In the genomic region with DNA sequence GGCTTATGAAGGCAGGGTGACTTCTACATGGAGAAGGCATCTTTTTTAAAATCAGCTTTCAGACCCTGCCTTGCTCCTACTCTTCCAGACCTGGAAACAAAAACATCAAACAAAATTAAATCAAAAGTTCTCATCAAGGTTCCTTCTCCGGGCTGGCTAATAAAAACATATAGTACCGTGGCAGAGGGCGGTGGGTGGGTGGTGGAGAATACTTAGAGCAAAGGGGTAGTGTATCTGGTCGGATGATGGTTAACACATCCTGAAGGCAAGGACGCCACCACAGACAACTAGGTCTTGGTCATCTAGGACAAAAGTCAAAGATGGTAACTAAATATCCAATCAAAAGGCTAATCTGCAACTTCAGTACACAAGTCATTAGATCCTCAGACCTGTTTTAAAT, we compare ENCODE assay signal across 2 cellular contexts.
TF ChIP-seq lines count a peak whose summit lies in the region.

No MANE protein-coding gene starts in this region.

TF ChIP-seq in SK-N-SH, 30 proteins besides CTCF, POLR2A, EP300 and RAD21 (continued from another document):
- TF ChIP-seq FOXJ3 (CRISPR knock-in tag; IDR thresholded peaks at IDR 0.05), result no peak
- TF ChIP-seq, protein P1, sequence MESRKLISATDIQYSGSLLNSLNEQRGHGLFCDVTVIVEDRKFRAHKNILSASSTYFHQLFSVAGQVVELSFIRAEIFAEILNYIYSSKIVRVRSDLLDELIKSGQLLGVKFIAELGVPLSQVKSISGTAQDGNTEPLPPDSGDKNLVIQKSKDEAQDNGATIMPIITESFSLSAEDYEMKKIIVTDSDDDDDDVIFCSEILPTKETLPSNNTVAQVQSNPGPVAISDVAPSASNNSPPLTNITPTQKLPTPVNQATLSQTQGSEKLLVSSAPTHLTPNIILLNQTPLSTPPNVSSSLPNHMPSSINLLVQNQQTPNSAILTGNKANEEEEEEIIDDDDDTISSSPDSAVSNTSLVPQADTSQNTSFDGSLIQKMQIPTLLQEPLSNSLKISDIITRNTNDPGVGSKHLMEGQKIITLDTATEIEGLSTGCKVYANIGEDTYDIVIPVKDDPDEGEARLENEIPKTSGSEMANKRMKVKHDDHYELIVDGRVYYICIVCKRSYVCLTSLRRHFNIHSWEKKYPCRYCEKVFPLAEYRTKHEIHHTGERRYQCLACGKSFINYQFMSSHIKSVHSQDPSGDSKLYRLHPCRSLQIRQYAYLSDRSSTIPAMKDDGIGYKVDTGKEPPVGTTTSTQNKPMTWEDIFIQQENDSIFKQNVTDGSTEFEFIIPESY (IDR thresholded peaks at IDR 0.05; ENCODE audit: borderline replicate concordance, low read depth), result no peak

TF ChIP-seq in SK-N-SH treated with all-trans-retinoic acid at 6 μM for 48 hours, 23 proteins besides CTCF, POLR2A, EP300 and RAD21 (continued from another document):
- TF ChIP-seq, protein P2, sequence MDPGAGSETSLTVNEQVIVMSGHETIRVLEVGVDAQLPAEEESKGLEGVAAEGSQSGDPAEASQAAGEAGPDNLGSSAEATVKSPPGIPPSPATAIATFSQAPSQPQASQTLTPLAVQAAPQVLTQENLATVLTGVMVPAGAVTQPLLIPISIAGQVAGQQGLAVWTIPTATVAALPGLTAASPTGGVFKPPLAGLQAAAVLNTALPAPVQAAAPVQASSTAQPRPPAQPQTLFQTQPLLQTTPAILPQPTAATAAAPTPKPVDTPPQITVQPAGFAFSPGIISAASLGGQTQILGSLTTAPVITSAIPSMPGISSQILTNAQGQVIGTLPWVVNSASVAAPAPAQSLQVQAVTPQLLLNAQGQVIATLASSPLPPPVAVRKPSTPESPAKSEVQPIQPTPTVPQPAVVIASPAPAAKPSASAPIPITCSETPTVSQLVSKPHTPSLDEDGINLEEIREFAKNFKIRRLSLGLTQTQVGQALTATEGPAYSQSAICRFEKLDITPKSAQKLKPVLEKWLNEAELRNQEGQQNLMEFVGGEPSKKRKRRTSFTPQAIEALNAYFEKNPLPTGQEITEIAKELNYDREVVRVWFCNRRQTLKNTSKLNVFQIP (CRISPR knock-in tag; IDR thresholded peaks at IDR 0.05; ENCODE audit: borderline replicate concordance, low read depth), result no peak
- TF ChIP-seq ZNF565 (CRISPR knock-in tag; conservative IDR thresholded peaks at IDR 0.05; ENCODE audit: low read depth) (no peak), ZC3H10 (CRISPR knock-in tag; IDR thresholded peaks at IDR 0.05) (no peak), RARB (CRISPR knock-in tag; IDR thresholded peaks at IDR 0.05) (no peak), ZNF8 (CRISPR knock-in tag; IDR thresholded peaks at IDR 0.05) (no peak), TOX (CRISPR knock-in tag; IDR thresholded peaks at IDR 0.05; ENCODE audit: borderline replicate concordance) (no peak), BACH2 (CRISPR knock-in tag; IDR thresholded peaks at IDR 0.05; ENCODE audit: borderline replicate concordance) (no peak), ISL1 (CRISPR knock-in tag; IDR thresholded peaks at IDR 0.05) (no peak), OSR1 (CRISPR knock-in tag; IDR thresholded peaks at IDR 0.05) (no peak), TCF4 (CRISPR knock-in tag; IDR thresholded peaks at IDR 0.05; ENCODE audit: borderline replicate concordance) (no peak), SNAI2 (CRISPR knock-in tag; IDR thresholded peaks at IDR 0.05) (no peak), ZNF70 (CRISPR knock-in tag; IDR thresholded peaks at IDR 0.05) (no peak), ZFP30 (CRISPR knock-in tag; IDR thresholded peaks at IDR 0.05) (no peak), ESRRG (CRISPR knock-in tag; IDR thresholded peaks at IDR 0.05) (no peak)
- TF ChIP-seq, protein P3, sequence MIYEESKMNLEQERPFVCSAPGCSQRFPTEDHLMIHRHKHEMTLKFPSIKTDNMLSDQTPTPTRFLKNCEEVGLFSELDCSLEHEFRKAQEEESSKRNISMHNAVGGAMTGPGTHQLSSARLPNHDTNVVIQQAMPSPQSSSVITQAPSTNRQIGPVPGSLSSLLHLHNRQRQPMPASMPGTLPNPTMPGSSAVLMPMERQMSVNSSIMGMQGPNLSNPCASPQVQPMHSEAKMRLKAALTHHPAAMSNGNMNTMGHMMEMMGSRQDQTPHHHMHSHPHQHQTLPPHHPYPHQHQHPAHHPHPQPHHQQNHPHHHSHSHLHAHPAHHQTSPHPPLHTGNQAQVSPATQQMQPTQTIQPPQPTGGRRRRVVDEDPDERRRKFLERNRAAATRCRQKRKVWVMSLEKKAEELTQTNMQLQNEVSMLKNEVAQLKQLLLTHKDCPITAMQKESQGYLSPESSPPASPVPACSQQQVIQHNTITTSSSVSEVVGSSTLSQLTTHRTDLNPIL (CRISPR knock-in tag; IDR thresholded peaks at IDR 0.05; ENCODE audit: low read depth), result no peak
